In genomic region chr20:63328026-63328700, GRCh38 we compare ENCODE assay signal across 28 cellular contexts. TPM values are rescaled to one million over a fixed set of nuclear protein-coding genes. Genes with fewer than 3 reads are reported as not detected.
DNase-seq lines count a peak whose midpoint lies in the region; ATAC-seq and TF ChIP-seq lines count a peak whose summit lies in the region.
"Had no signal": no experiment of that assay in that cellular context is flagged by ENCODE, and none has a peak within 500 bp of the region (broad histone marks: within the 10 kb centered on the region; RNA-seq: fewer than 3 reads in every experiment).

No MANE protein-coding gene starts in this region.

- DNase-seq in activated CD8-positive, alpha-beta T cell treated with anti-CD3 and anti-CD28 coated beads, Interleukin-2, amount 10 ng/mL, durations not matched to agents 7 days and 5 days = no peak
- DNase-seq in activated CD8-positive, alpha-beta T cell treated with anti-CD3 and anti-CD28 coated beads for 36 hours = no peak
- no peak for DNase-seq in T-cell
- no peak for DNase-seq in left lobe of liver (ENCODE audit: low spot score)
- no peak for DNase-seq in stimulated activated effector memory CD8-positive, alpha-beta T cell treated with anti-CD3 and anti-CD28 coated beads, Interleukin-12 subunit alpha, Interleukin-12 subunit beta, amount 100 ng/mL, for 72 hours (ENCODE audit: low spot score in 2 of 2)
- DNase-seq in activated CD4-positive, alpha-beta T cell treated with anti-CD3 and anti-CD28 coated beads, Interleukin-2, amount 50 U/mL, for 1 hour = no peak
- DNase-seq in HPDE6-E6E7 (ENCODE audit: extremely low spot score) = no peak
- DNase-seq in epidermal melanocyte (ENCODE audit: insufficient read length, low spot score) = no peak
- DNase-seq: activated CD8-positive, alpha-beta memory T cell treated with anti-CD3 and anti-CD28 coated beads for 24 hours; activated T-cell treated with anti-CD3 and anti-CD28 coated beads, Interleukin-2, amount 50 U/mL, for 1 hour; AML-193; amniotic stem cell; colonic mucosa; COR-L47; DMS79; effector memory CD8-positive, alpha-beta T cell; foreskin melanocyte; HCEC 1CT; immature natural killer cell; NCI-H1092 treated with DMSO at 0.1 percent for 48 hours; NCI-H1930; NCI-H226; SHP77; trophoblast cell had no signal

- POLR2A ChIA-PET in activated CD8-positive, alpha-beta T cell treated with anti-CD3 and anti-CD28 coated beads, Interleukin-2, amount 10 ng/mL, durations not matched to agents 7 days and 5 days (lab: Charles Lee) = no interaction called here
- POLR2A ChIA-PET in activated CD8-positive, alpha-beta T cell treated with anti-CD3 and anti-CD28 coated beads for 36 hours (lab: Charles Lee) = no interaction called here
- POLR2A ChIA-PET in T-cell (lab: Charles Lee) = no interaction called here

- no peaks in the 10 kb centered on the region for H3K36me3 Mint-ChIP-seq in activated CD8-positive, alpha-beta T cell treated with anti-CD3 and anti-CD28 coated beads, Interleukin-2, amount 10 ng/mL, durations not matched to agents 7 days and 5 days (ENCODE audit: low read depth)
- no peaks in the 10 kb centered on the region for H3K36me3 Mint-ChIP-seq in activated CD8-positive, alpha-beta T cell treated with anti-CD3 and anti-CD28 coated beads for 36 hours (ENCODE audit: low read depth)
- no peaks in the 10 kb centered on the region for H3K36me3 Mint-ChIP-seq in T-cell
- H3K36me3 Mint-ChIP-seq in stimulated activated effector memory CD8-positive, alpha-beta T cell treated with anti-CD3 and anti-CD28 coated beads, Interleukin-12 subunit alpha, Interleukin-12 subunit beta, amount 100 ng/mL, for 72 hours = no peaks in the 10 kb centered on the region

- no peak for ATAC-seq in activated CD8-positive, alpha-beta T cell treated with anti-CD3 and anti-CD28 coated beads, Interleukin-2, amount 10 ng/mL, durations not matched to agents 7 days and 5 days
- ATAC-seq in activated CD8-positive, alpha-beta T cell treated with anti-CD3 and anti-CD28 coated beads for 36 hours = no peak
- ATAC-seq in T-cell (replicated peaks in 1 of 4) = peak in 1 of 4 experiments; percentile 37
- peak; percentile 14 for ATAC-seq in left lobe of liver
- peak; percentile 9 for ATAC-seq in stimulated activated effector memory CD8-positive, alpha-beta T cell treated with anti-CD3 and anti-CD28 coated beads, Interleukin-12 subunit alpha, Interleukin-12 subunit beta, amount 100 ng/mL, for 72 hours
- ATAC-seq: activated CD4-positive, CD25-positive, alpha-beta regulatory T cell treated with anti-CD3 and anti-CD28 coated beads, Interleukin-2, amount 50 U/mL, for 24 hours; effector memory CD8-positive, alpha-beta T cell; esophagus mucosa had no signal

- H3K9me3 Mint-ChIP-seq in activated CD8-positive, alpha-beta T cell treated with anti-CD3 and anti-CD28 coated beads, Interleukin-2, amount 10 ng/mL, durations not matched to agents 7 days and 5 days (ENCODE audit: insufficient read depth) = peaks cover 6% of the 10 kb centered on the region
- peaks cover 8% of the 10 kb centered on the region for H3K9me3 Mint-ChIP-seq in activated CD8-positive, alpha-beta T cell treated with anti-CD3 and anti-CD28 coated beads for 36 hours
- peaks cover 6 to 9% (median 7%) of the 10 kb centered on the region in 3 donors for H3K9me3 Mint-ChIP-seq in T-cell
- H3K9me3 Mint-ChIP-seq in stimulated activated effector memory CD8-positive, alpha-beta T cell treated with anti-CD3 and anti-CD28 coated beads, Interleukin-12 subunit alpha, Interleukin-12 subunit beta, amount 100 ng/mL, for 72 hours = peaks cover 7% of the 10 kb centered on the region

- no peak for TF ChIP-seq CTCF in activated CD8-positive, alpha-beta T cell treated with anti-CD3 and anti-CD28 coated beads for 36 hours (IDR thresholded peaks at IDR 0.05)

- intact Hi-C loops in activated CD8-positive, alpha-beta T cell treated with anti-CD3 and anti-CD28 coated beads for 36 hours (cut with micrococcal nuclease) = no loop called here

- peak overlapping the region; percentile 60 for H3K27ac Mint-ChIP-seq in activated CD8-positive, alpha-beta T cell treated with anti-CD3 and anti-CD28 coated beads, Interleukin-2, amount 10 ng/mL, durations not matched to agents 7 days and 5 days
- no peak overlapping the region for H3K27ac Mint-ChIP-seq in activated CD8-positive, alpha-beta T cell treated with anti-CD3 and anti-CD28 coated beads for 36 hours
- H3K27ac Mint-ChIP-seq in T-cell = peak overlapping the region; percentile 65 to 91
- H3K27ac Mint-ChIP-seq in stimulated activated effector memory CD8-positive, alpha-beta T cell treated with anti-CD3 and anti-CD28 coated beads, Interleukin-12 subunit alpha, Interleukin-12 subunit beta, amount 100 ng/mL, for 72 hours = peak overlapping the region; percentile 32

- CTCF ChIA-PET in activated CD8-positive, alpha-beta T cell treated with anti-CD3 and anti-CD28 coated beads, Interleukin-2, amount 10 ng/mL, durations not matched to agents 7 days and 5 days (lab: Charles Lee) = interaction anchor here (0.7 kb wide), 1 partner anchor 18 kb away, joined by 4 read pairs; no protein-coding TSS in a partner anchor
- CTCF ChIA-PET in activated CD8-positive, alpha-beta T cell treated with anti-CD3 and anti-CD28 coated beads for 36 hours (lab: Charles Lee) = interaction anchor here (1.1 kb wide), 1 partner anchor 18 kb away, joined by 3 read pairs; no protein-coding TSS in a partner anchor
- CTCF ChIA-PET in T-cell (lab: Charles Lee) = no interaction called here

- peaks cover 9% of the 10 kb centered on the region for H3K27me3 Mint-ChIP-seq in activated CD8-positive, alpha-beta T cell treated with anti-CD3 and anti-CD28 coated beads, Interleukin-2, amount 10 ng/mL, durations not matched to agents 7 days and 5 days (ENCODE audit: low read depth)
- H3K27me3 Mint-ChIP-seq in activated CD8-positive, alpha-beta T cell treated with anti-CD3 and anti-CD28 coated beads for 36 hours = peaks cover 4% of the 10 kb centered on the region
- peaks cover 2 to 10% of the 10 kb centered on the region in 2 donors for H3K27me3 Mint-ChIP-seq in T-cell

- peaks cover 5% of the 10 kb centered on the region for H3K4me1 Mint-ChIP-seq in activated CD8-positive, alpha-beta T cell treated with anti-CD3 and anti-CD28 coated beads, Interleukin-2, amount 10 ng/mL, durations not matched to agents 7 days and 5 days (ENCODE audit: low read depth)
- H3K4me1 Mint-ChIP-seq in activated CD8-positive, alpha-beta T cell treated with anti-CD3 and anti-CD28 coated beads for 36 hours (ENCODE audit: low read depth) = no peaks in the 10 kb centered on the region
- peaks cover 0 to 5% (median 2%) of the 10 kb centered on the region in 3 donors for H3K4me1 Mint-ChIP-seq in T-cell
- no peaks in the 10 kb centered on the region for H3K4me1 Mint-ChIP-seq in stimulated activated effector memory CD8-positive, alpha-beta T cell treated with anti-CD3 and anti-CD28 coated beads, Interleukin-12 subunit alpha, Interleukin-12 subunit beta, amount 100 ng/mL, for 72 hours

- no peak overlapping the region for H3K4me3 Mint-ChIP-seq in activated CD8-positive, alpha-beta T cell treated with anti-CD3 and anti-CD28 coated beads, Interleukin-2, amount 10 ng/mL, durations not matched to agents 7 days and 5 days
- no peak overlapping the region for H3K4me3 Mint-ChIP-seq in activated CD8-positive, alpha-beta T cell treated with anti-CD3 and anti-CD28 coated beads for 36 hours
- H3K4me3 Mint-ChIP-seq in T-cell = no peak overlapping the region
- no peak overlapping the region for H3K4me3 Mint-ChIP-seq in stimulated activated effector memory CD8-positive, alpha-beta T cell treated with anti-CD3 and anti-CD28 coated beads, Interleukin-12 subunit alpha, Interleukin-12 subunit beta, amount 100 ng/mL, for 72 hours
- H3K4me3 Mint-ChIP-seq: effector memory CD8-positive, alpha-beta T cell; immature natural killer cell; neural crest cell had no signal

RNA-seq across cellular contexts. Expression of gene CHRNA4, which starts 33.0 kb away (rescaled TPM):
- total RNA-seq in activated CD8-positive, alpha-beta T cell treated with anti-CD3 and anti-CD28 coated beads, Interleukin-2, amount 10 ng/mL, durations not matched to agents 7 days and 5 days = not detected
- total RNA-seq in activated CD8-positive, alpha-beta T cell treated with anti-CD3 and anti-CD28 coated beads for 36 hours = not detected
- total RNA-seq in T-cell = not detected
- 145 TPM for total RNA-seq in left lobe of liver
- total RNA-seq: esophagus mucosa had no signal

RNA-seq across cellular contexts. Expression of gene COL20A1, which starts 35.2 kb away (rescaled TPM):
- total RNA-seq in activated CD8-positive, alpha-beta T cell treated with anti-CD3 and anti-CD28 coated beads, Interleukin-2, amount 10 ng/mL, durations not matched to agents 7 days and 5 days = not detected
- total RNA-seq in activated CD8-positive, alpha-beta T cell treated with anti-CD3 and anti-CD28 coated beads for 36 hours = under 1 TPM in 1 of 2 experiments, not detected in 1; 0.04 TPM
- total RNA-seq in T-cell = under 1 TPM in 3 of 5 donors, not detected in 2; 0.16 to 0.35 (median 0.23) TPM
- total RNA-seq in left lobe of liver = not detected
- total RNA-seq: colonic mucosa, esophagus mucosa, liver had no signal

RNA-seq across cellular contexts. Expression of gene ARFGAP1, which starts 55.5 kb away (rescaled TPM):
- 10 to 100 TPM; 68.7 to 75.6 TPM for total RNA-seq in activated CD8-positive, alpha-beta T cell treated with anti-CD3 and anti-CD28 coated beads, Interleukin-2, amount 10 ng/mL, durations not matched to agents 7 days and 5 days
- total RNA-seq in activated CD8-positive, alpha-beta T cell treated with anti-CD3 and anti-CD28 coated beads for 36 hours = 10 to 100 TPM; 71.3 to 75.0 TPM
- total RNA-seq in T-cell (100 to 1,000 TPM; 109 to 129 (median 122) TPM), left lobe of liver (42.6 TPM)

Comparison
In these comparisons a context has a peak if more than half of its experiments do, and no peak if none do; other contexts are left out.
1. ATAC-seq: peak in left lobe of liver (single experiment) and stimulated activated effector memory CD8-positive, alpha-beta T cell treated with anti-CD3 and anti-CD28 coated beads, Interleukin-12 subunit alpha, Interleukin-12 subunit beta, amount 100 ng/mL, for 72 hours (single experiment); none in activated CD8-positive, alpha-beta T cell treated with anti-CD3 and anti-CD28 coated beads, Interleukin-2, amount 10 ng/mL, durations not matched to agents 7 days and 5 days (single experiment) and activated CD8-positive, alpha-beta T cell treated with anti-CD3 and anti-CD28 coated beads for 36 hours (single experiment).
2. RNA of gene CHRNA4, which starts 33.0 kb away (total RNA-seq): 145 TPM in left lobe of liver (single experiment); not detected in T-cell, not detected in activated CD8-positive, alpha-beta T cell treated with anti-CD3 and anti-CD28 coated beads, Interleukin-2, amount 10 ng/mL, durations not matched to agents 7 days and 5 days and not detected in activated CD8-positive, alpha-beta T cell treated with anti-CD3 and anti-CD28 coated beads for 36 hours; every median in the first group is over 100 times any median in the second.
3. CTCF ChIA-PET loops: an anchor here in activated CD8-positive, alpha-beta T cell treated with anti-CD3 and anti-CD28 coated beads, Interleukin-2, amount 10 ng/mL, durations not matched to agents 7 days and 5 days (0.7 kb wide) and activated CD8-positive, alpha-beta T cell treated with anti-CD3 and anti-CD28 coated beads for 36 hours (1.1 kb wide); none called in T-cell.